ENCODE assay signal across 8 cellular contexts in genomic region chr7:30289634-30290033, GRCh38. TPM values are rescaled to one million over a fixed set of nuclear protein-coding genes. Genes with fewer than 3 reads are reported as not detected.
DNase-seq lines count a peak whose midpoint lies in the region; ATAC-seq, FAIRE-seq and TF ChIP-seq lines count a peak whose summit lies in the region.
"Not testable (repeated sequence)": the region's sequence is repeated elsewhere in the genome, so short reads cannot be mapped to it uniquely, and the experiment has no call there.

No MANE protein-coding gene starts in this region.

- H3K27ac Mint-ChIP-seq in T-helper 17 cell (peak overlapping the region; percentile 70), brain (peak overlapping the region in 1 of 5 experiments; percentile 81)

- H4K20me1 ChIP-seq in BLaER1 (peaks cover 86% of the 10 kb centered on the region), DND-41 (ENCODE audit: insufficient read depth, low read length) (peaks cover 52% of the 10 kb centered on the region)
- not testable (repeated sequence) for H4K20me1 ChIP-seq in HepG2 (ENCODE audit: insufficient read depth, low read length)

- BruUV-seq in HepG2 (replicated peaks; lab: Mats Ljungman, UMichigan) = not testable (repeated sequence)

- peak overlapping the region; percentile 40 for H3K4me2 ChIP-seq in BLaER1
- H3K4me2 ChIP-seq in DND-41 (ENCODE audit: insufficient read depth, low read length) = peak overlapping the region; percentile 34
- H3K4me2 ChIP-seq in HepG2 (ENCODE audit: low read depth, low read length) = peak overlapping the region; percentile 11; the same call in 1 of the 2 replicates

- not testable (repeated sequence) for H3K9ac ChIP-seq in BLaER1; DND-41 (ENCODE audit: low read depth, low read length); HepG2 (ENCODE audit: insufficient read depth, low read depth, low read length)

- not testable (repeated sequence) for TF ChIP-seq CTCF in DND-41 (IDR thresholded peaks at IDR 0.05; ENCODE audit: borderline replicate concordance, extremely low read depth, low read length, poor library complexity, severe bottlenecking); brain (conservative IDR thresholded peaks at IDR 0.05); HepG2 (CRISPR knock-in tag; IDR thresholded peaks at IDR 0.05); psoas muscle (IDR thresholded peaks at IDR 0.05)

- H3K4me1 Mint-ChIP-seq in T-helper 17 cell = peaks cover 58% of the 10 kb centered on the region
- H3K4me1 Mint-ChIP-seq in activated T-cell treated with anti-CD3 and anti-CD28 coated beads, Interleukin-2, amount 50 U/mL, for 4 hours (ENCODE audit: low read depth) = peaks cover 70% of the 10 kb centered on the region
- H3K4me1 Mint-ChIP-seq in brain = peaks cover 57% of the 10 kb centered on the region

- not testable (repeated sequence) for H3K36me3 ChIP-seq in BLaER1; DND-41 (ENCODE audit: insufficient read depth, low read length); HepG2 (replicated peaks in 1 of 2; ENCODE audit: control insufficient read depth in 1 of 2, insufficient read depth in 2 of 2, low read length in 2 of 2); psoas muscle (ENCODE audit: insufficient read depth in 1 of 2, low read depth in 1 of 2)

- not testable (repeated sequence) for H3K9me3 Mint-ChIP-seq in activated T-cell treated with anti-CD3 and anti-CD28 coated beads, Interleukin-2, amount 50 U/mL, for 4 hours
- H3K9me3 Mint-ChIP-seq in brain = peaks cover 6 to 16% (median 10%) of the 10 kb centered on the region in 5 experiments

- intact Hi-C loops in HepG2 (cut with micrococcal nuclease; ENCODE audit: unreplicated experiment) = loop anchor here (10.0 kb wide), 1 partner anchor 55 kb away; no protein-coding TSS in a partner anchor
- intact Hi-C loops in psoas muscle (cut with DNase I) = not testable (repeated sequence)

- TF ChIP-seq POLR2A in HepG2 (IDR thresholded peaks at IDR 0.05; ENCODE audit: insufficient read depth in 1 of 2, low read depth in 2 of 2, low read length in 2 of 2) = not testable (repeated sequence)

- CTCF ChIA-PET in HepG2 (lab: Yijun Ruan, JAX; ENCODE audit: low intra/inter-chr PET ratio, low total read pairs) = not testable (repeated sequence)

- not testable (repeated sequence) for H2AFZ ChIP-seq in DND-41 (ENCODE audit: low read depth, low read length); HepG2 (ENCODE audit: low read length)

- TF ChIP-seq RAD21 in HepG2 (CRISPR knock-in tag; IDR thresholded peaks at IDR 0.05) = not testable (repeated sequence)

- H3K4me3 ChIP-seq in BLaER1; DND-41 (ENCODE audit: low read depth in 1 of 2, low read length in 2 of 2); HepG2 (replicated peaks in 1 of 3; ENCODE audit: insufficient read depth in 1 of 3, low read depth in 2 of 3, low read length in 3 of 3): not testable (repeated sequence)
- peak overlapping the region; percentile 22 for H3K4me3 ChIP-seq in psoas muscle

- 97% methylated on average over 2 of the region's 2 CpGs for whole genome bisulfite sequencing in HepG2 (ENCODE audit: low lambda C conversion rate)
- 60 to 88% (median 66%) methylated on average over 2 of the region's 2 CpGs for WGBS in psoas muscle, 3 donors

- POLR2A ChIA-PET in HepG2 (lab: Yijun Ruan, JAX) = not testable (repeated sequence)

- not testable (repeated sequence) for DNase-seq in DND-41; T-helper 17 cell; activated T-cell treated with anti-CD3 and anti-CD28 coated beads, Interleukin-2, amount 50 U/mL, for 4 hours; HepG2 (ENCODE audit: low spot score); psoas muscle
- DNase-seq in NCI-H226 = peak; percentile 18

- H3K4me1 ChIP-seq in BLaER1 (peaks cover 56% of the 10 kb centered on the region), DND-41 (ENCODE audit: insufficient read depth, low read length) (peaks cover 41% of the 10 kb centered on the region), HepG2 (ENCODE audit: insufficient read depth, low read length) (peaks cover 38% of the 10 kb centered on the region), psoas muscle (peaks cover 31% of the 10 kb centered on the region)

- peak overlapping the region; percentile 73 for H3K4me3 Mint-ChIP-seq in T-helper 17 cell
- H3K4me3 Mint-ChIP-seq in activated T-cell treated with anti-CD3 and anti-CD28 coated beads, Interleukin-2, amount 50 U/mL, for 4 hours = peak overlapping the region; percentile 42
- peak overlapping the region in 4 of 5 experiments; percentile 75 to 98 (median 82) for H3K4me3 Mint-ChIP-seq in brain

- H3K27me3 Mint-ChIP-seq in T-helper 17 cell; activated T-cell treated with anti-CD3 and anti-CD28 coated beads, Interleukin-2, amount 50 U/mL, for 4 hours (ENCODE audit: low read depth); brain: not testable (repeated sequence)

- not testable (repeated sequence) for TF ChIP-seq EP300 in HepG2 (IDR thresholded peaks at IDR 0.05; ENCODE audit: low read depth in 2 of 2, low read length in 2 of 2); HepG2 (CRISPR knock-in tag; IDR thresholded peaks at IDR 0.05; ENCODE audit: borderline replicate concordance)

- in situ Hi-C loops in HepG2 (cut with HindIII; ENCODE audit: extremely low pct_ligation_motif_present, low pct_unique_long_range_greater_than_20kb) = loop anchor here (10.0 kb wide), 1 partner anchor 125 kb away; no protein-coding TSS in a partner anchor

- not testable (repeated sequence) for H3K27me3 ChIP-seq in BLaER1; DND-41 (ENCODE audit: insufficient read depth, low read length, poor library complexity); HepG2 (ENCODE audit: control insufficient read depth in 1 of 2, insufficient read depth in 2 of 2, low read length in 2 of 2); psoas muscle (ENCODE audit: insufficient read depth in 3 of 3, low read length in 2 of 3)

- H3K9me3 ChIP-seq in BLaER1; DND-41 (ENCODE audit: insufficient read depth, low read length, severe bottlenecking); T-helper 17 cell (ENCODE audit: control insufficient read depth, low read length, poor library complexity, severe bottlenecking); HepG2 (ENCODE audit: low read length); psoas muscle: not testable (repeated sequence)

- not testable (repeated sequence) for H3K36me3 Mint-ChIP-seq in T-helper 17 cell (ENCODE audit: low read depth); activated T-cell treated with anti-CD3 and anti-CD28 coated beads, Interleukin-2, amount 50 U/mL, for 4 hours (ENCODE audit: insufficient read depth)
- H3K36me3 Mint-ChIP-seq in brain = peaks cover 13% of the 10 kb centered on the region

- FAIRE-seq in HepG2 (lab: Jason Lieb, UNC) = not testable (repeated sequence)

- not testable (repeated sequence) for ATAC-seq in DND-41 (ENCODE audit: insufficient read depth, low read depth); T-helper 17 cell; activated T-cell treated with anti-CD3 and anti-CD28 coated beads, Interleukin-2, amount 50 U/mL, for 4 hours; HepG2; psoas muscle

- peaks cover 91% of the 10 kb centered on the region for H3K79me2 ChIP-seq in DND-41 (ENCODE audit: insufficient read depth, low read length)
- peaks cover 75% of the 10 kb centered on the region for H3K79me2 ChIP-seq in HepG2 (ENCODE audit: insufficient read depth, low read length)

- not testable (repeated sequence) for H3K27ac ChIP-seq in BLaER1; DND-41 (ENCODE audit: low read length); HepG2 (ENCODE audit: extremely low read length, insufficient read depth, low read length); psoas muscle

RNA-seq across cellular contexts. Expression of gene ZNRF2, which starts 5.2 kb away (rescaled TPM):
- 10 to 100 TPM; 26.8 to 31.6 TPM for total RNA-seq in T-helper 17 cell
- 1 to 10 TPM; 8.0 to 9.4 (median 8.3) TPM for total RNA-seq in activated T-cell treated with anti-CD3 and anti-CD28 coated beads, Interleukin-2, amount 50 U/mL, for 4 hours
- 7.9 TPM for polyA plus RNA-seq in brain (ENCODE audit: insufficient read depth, low read depth, low replicate concordance)
- total RNA-seq in HepG2 (2016; rRNA removed; fragmentation: Illumina TruSeq; extraction: Trizol) = 6.9 and 7.7 TPM in 2 replicates
- 3.0 and 3.2 TPM in 2 replicates for total RNA-seq in HepG2 (2016; cell fraction: cytosol; rRNA removed; fragmentation: Illumina TruSeq; extraction: Trizol; ENCODE audit: low read depth)
- 7.3 and 7.6 TPM in 2 replicates for total RNA-seq in HepG2 (2016; cell fraction: insoluble cytoplasmic fraction; rRNA removed; fragmentation: Illumina TruSeq; extraction: Trizol)
- total RNA-seq in HepG2 (2016; cell fraction: membrane; rRNA removed; fragmentation: Illumina TruSeq; extraction: Trizol) = 6.7 and 7.1 TPM in 2 replicates
- total RNA-seq in HepG2 (2016; cell fraction: nucleus; rRNA removed; fragmentation: Illumina TruSeq; extraction: Trizol) = 13.5 and 14.4 TPM in 2 replicates
- 2.6 and 3.5 TPM in 2 replicates for polyA plus RNA-seq in HepG2 (2011; rRNA removed)
- polyA plus RNA-seq in HepG2 (2011; cell fraction: cytosol; rRNA removed) = 1.8 and 2.3 TPM in 2 replicates
- 3.4 TPM in 2 replicates for polyA plus RNA-seq in HepG2 (2011; cell fraction: nucleus; rRNA removed)
- 3.9 and 4.5 TPM in 2 replicates for polyA plus RNA-seq in HepG2 (2012)
- polyA plus RNA-seq in HepG2 (2016; cell fraction: cytosol; fragmentation: Illumina TruSeq; extraction: Trizol; ENCODE audit: low read depth) = 2.5 and 2.9 TPM in 2 replicates
- 8.1 and 8.6 TPM in 2 replicates for polyA plus RNA-seq in HepG2 (2016; cell fraction: insoluble cytoplasmic fraction; fragmentation: Illumina TruSeq; extraction: Trizol; ENCODE audit: low read depth)
- 5.2 and 5.5 TPM in 2 replicates for polyA plus RNA-seq in HepG2 (2016; cell fraction: membrane; fragmentation: Illumina TruSeq; extraction: Trizol; ENCODE audit: low read depth)
- 7.3 and 7.8 TPM in 2 replicates for polyA plus RNA-seq in HepG2 (2016; cell fraction: nucleus; fragmentation: Illumina TruSeq; extraction: Trizol; ENCODE audit: insufficient read depth, low read depth)
- polyA minus RNA-seq in HepG2 (2011; rRNA and poly(A)+ RNA removed; ENCODE audit: low replicate concordance) = 1.5 and 1.9 TPM in 2 replicates
- polyA minus RNA-seq in HepG2 (2011; cell fraction: cytosol; rRNA and poly(A)+ RNA removed) = 5.7 and 6.2 TPM in 2 replicates
- polyA minus RNA-seq in HepG2 (2011; cell fraction: nucleus; rRNA and poly(A)+ RNA removed) = 21.9 and 25.9 TPM in 2 replicates
- total RNA-seq in psoas muscle = 10 to 100 TPM; 10.2 to 21.5 (median 12.7) TPM
- 1 to 10 TPM; 3.9 to 9.4 (median 4.2) TPM for polyA plus RNA-seq in psoas muscle
